Comparison of ENCODE assay signal across 15 cellular contexts in genomic region chr4:186920486-186920885, GRCh38.
DNase-seq lines count a peak whose midpoint lies in the region; ATAC-seq, FAIRE-seq and TF ChIP-seq lines count a peak whose summit lies in the region.
"Had no signal": no experiment of that assay in that cellular context is flagged by ENCODE, and none has a peak within 500 bp of the region (broad histone marks: within the 10 kb centered on the region; RNA-seq: fewer than 3 reads in every experiment).

No MANE protein-coding gene starts in this region.

- 43% methylated on average over 2 of the region's 2 CpGs for WGBS in SK-N-SH (ENCODE audit: low lambda C conversion rate)
- 0% methylated on average over 2 of the region's 2 CpGs for WGBS in mammary epithelial cell (ENCODE audit: low coverage, missing lambda C conversion rate)
- 96% methylated on average over 2 of the region's 2 CpGs for WGBS in HepG2 (ENCODE audit: low lambda C conversion rate)

- peak overlapping the region; percentile 71 for H2AFZ ChIP-seq in SK-N-SH (ENCODE audit: low read depth)
- peak overlapping the region; percentile 12 for H2AFZ ChIP-seq in mammary epithelial cell (ENCODE audit: low read depth, low read length)
- H2AFZ ChIP-seq in HepG2 (ENCODE audit: low read length): no peak overlapping the region

- H3K4me3 ChIP-seq in SK-N-SH (ENCODE audit: low read depth in 2 of 2, low read length in 1 of 2): no peak overlapping the region
- no peak overlapping the region for H3K4me3 ChIP-seq in mammary epithelial cell (replicated peaks in 1 of 3; ENCODE audit: insufficient read depth in 1 of 3, low read depth in 2 of 3, low read length in 3 of 3)
- H3K4me3 ChIP-seq in HepG2 (replicated peaks in 1 of 3; ENCODE audit: insufficient read depth in 1 of 3, low read depth in 2 of 3, low read length in 3 of 3): no peak overlapping the region
- H3K4me3 ChIP-seq: thoracic aorta had no signal

- H3K4me1 ChIP-seq in SK-N-SH (ENCODE audit: control insufficient read depth in 1 of 2, insufficient read depth in 2 of 2, low read depth in 1 of 2, low read length in 1 of 2): no peaks in the 10 kb centered on the region
- peaks cover 17% of the 10 kb centered on the region for H3K4me1 ChIP-seq in mammary epithelial cell (ENCODE audit: insufficient read depth, low read length)
- H3K4me1 ChIP-seq in HepG2 (ENCODE audit: insufficient read depth, low read length): peaks cover 11% of the 10 kb centered on the region

- H3K9ac ChIP-seq in SK-N-SH (no peak overlapping the region), mammary epithelial cell (ENCODE audit: insufficient read depth, low read length) (peak overlapping the region; percentile 76), HepG2 (ENCODE audit: insufficient read depth, low read depth, low read length) (no peak overlapping the region)

- POLR2A ChIA-PET in SK-N-SH (lab: Yijun Ruan, JAX): no interaction called here
- POLR2A ChIA-PET in HepG2 (lab: Yijun Ruan, JAX): no interaction called here

- H3K79me2 ChIP-seq in SK-N-SH (ENCODE audit: insufficient read depth): no peaks in the 10 kb centered on the region
- no peaks in the 10 kb centered on the region for H3K79me2 ChIP-seq in mammary epithelial cell (ENCODE audit: insufficient read depth, low read length)
- H3K79me2 ChIP-seq in HepG2 (ENCODE audit: insufficient read depth, low read length): no peaks in the 10 kb centered on the region

- H4K20me1 ChIP-seq in SK-N-SH (ENCODE audit: insufficient read depth) (no peaks in the 10 kb centered on the region), mammary epithelial cell (ENCODE audit: insufficient read depth, low read length) (no peaks in the 10 kb centered on the region), HepG2 (ENCODE audit: insufficient read depth, low read length) (no peaks in the 10 kb centered on the region)

- H3K27me3 ChIP-seq in SK-N-SH (ENCODE audit: insufficient read depth): no peaks in the 10 kb centered on the region
- no peaks in the 10 kb centered on the region for H3K27me3 ChIP-seq in mammary epithelial cell (ENCODE audit: insufficient read depth, low read length)
- H3K27me3 ChIP-seq in HepG2 (ENCODE audit: control insufficient read depth in 1 of 2, insufficient read depth in 2 of 2, low read length in 2 of 2): no peaks in the 10 kb centered on the region

- TF ChIP-seq POLR2A in HepG2 (IDR thresholded peaks at IDR 0.05; ENCODE audit: insufficient read depth in 1 of 2, low read depth in 2 of 2, low read length in 2 of 2): no peak

- H3K9me3 ChIP-seq in SK-N-SH (no peaks in the 10 kb centered on the region), mammary epithelial cell (replicated peaks; ENCODE audit: insufficient read depth, low read length) (peaks cover 4% of the 10 kb centered on the region), HepG2 (ENCODE audit: low read length) (peaks cover 9% of the 10 kb centered on the region; the same call in 1 of the 2 replicates)
- H3K9me3 ChIP-seq: thoracic aorta had no signal

- TF ChIP-seq EP300 in SK-N-SH (IDR thresholded peaks at IDR 0.05; ENCODE audit: borderline replicate concordance in 1 of 2, low read depth in 1 of 2, low read length in 1 of 2) (0 out of 4 replicates have a peak, but pooled peaks of 1 of the 2 experiments have one; percentile 13), HepG2 (IDR thresholded peaks at IDR 0.05; ENCODE audit: low read depth in 2 of 2, low read length in 2 of 2) (no peak), HepG2 (CRISPR knock-in tag; IDR thresholded peaks at IDR 0.05; ENCODE audit: borderline replicate concordance) (no peak)

- H3K36me3 ChIP-seq in SK-N-SH (replicated peaks in 1 of 2; ENCODE audit: control insufficient read depth in 1 of 2, insufficient read depth in 2 of 2, low read length in 1 of 2): no peaks in the 10 kb centered on the region
- H3K36me3 ChIP-seq in mammary epithelial cell (ENCODE audit: insufficient read depth, low read length): no peaks in the 10 kb centered on the region
- H3K36me3 ChIP-seq in HepG2 (replicated peaks in 1 of 2; ENCODE audit: control insufficient read depth in 1 of 2, insufficient read depth in 2 of 2, low read length in 2 of 2): no peaks in the 10 kb centered on the region
- H3K36me3 ChIP-seq: thoracic aorta had no signal

- in situ Hi-C loops in mammary epithelial cell (cut with MboI; ENCODE audit: low sequenced_read_pairs in 2 of 2) (loop anchor here in 1 of 2 donors (25.0 kb wide), 1 partner anchor 183 kb away; no protein-coding TSS in a partner anchor), HepG2 (cut with HindIII; ENCODE audit: extremely low pct_ligation_motif_present, low pct_unique_long_range_greater_than_20kb) (no loop called here)

- H3K27ac ChIP-seq in SK-N-SH (ENCODE audit: low read depth in 2 of 2, low read length in 1 of 2) (peak overlapping the region; percentile 56 to 63; a peak in 3 of 4 replicates), mammary epithelial cell (ENCODE audit: insufficient read depth, low read depth, low read length) (peak overlapping the region; percentile 99), HepG2 (ENCODE audit: extremely low read length, insufficient read depth, low read length) (no peak overlapping the region)
- H3K27ac ChIP-seq: thoracic aorta, VCaP had no signal

- TF ChIP-seq CTCF in SK-N-SH (IDR thresholded peaks at IDR 0.05) (no peak), mammary epithelial cell (conservative IDR thresholded peaks at IDR 0.05 in 1 of 2, IDR thresholded peaks at IDR 0.05 in 1 of 2; ENCODE audit: extremely low read depth in 1 of 2, insufficient read depth in 1 of 2, low read depth in 1 of 2, low read length in 2 of 2) (no peak), HepG2 (CRISPR knock-in tag; IDR thresholded peaks at IDR 0.05) (no peak)

- H3K9me2 ChIP-seq in SK-N-SH: no peaks in the 10 kb centered on the region

- H3F3A ChIP-seq in SK-N-SH (replicated peaks; ENCODE audit: insufficient read depth): no peaks in the 10 kb centered on the region

- CTCF ChIA-PET in SK-N-SH (lab: Yijun Ruan, JAX): no interaction called here
- CTCF ChIA-PET in mammary epithelial cell (lab: Charles Lee; ENCODE audit: low non-redundant PET): no interaction called here
- CTCF ChIA-PET in HepG2 (lab: Yijun Ruan, JAX; ENCODE audit: low intra/inter-chr PET ratio, low total read pairs): no interaction called here

- no peak for ATAC-seq in SK-N-SH treated with all-trans-retinoic acid at 6 μM for 48 hours
- ATAC-seq in HepG2: no peak
- ATAC-seq in GM19023 (IDR thresholded peaks at IDR 0.05; ENCODE audit: unreplicated experiment): no peak
- ATAC-seq in HG03354 (IDR thresholded peaks at IDR 0.05; ENCODE audit: poor library complexity, severe bottlenecking, unreplicated experiment): no peak

- intact Hi-C loops in mammary epithelial cell (cut with micrococcal nuclease) (loop anchor here (2.0 kb wide), 1 partner anchor 192 kb away; no protein-coding TSS in a partner anchor), HepG2 (cut with micrococcal nuclease; ENCODE audit: unreplicated experiment) (no loop called here)

- FAIRE-seq in HepG2 (lab: Jason Lieb, UNC): no peak
- FAIRE-seq: A204.1 had no signal

- DNase-seq in SK-N-SH: no peak
- peak; percentile 73 for DNase-seq in mammary epithelial cell
- no peak for DNase-seq in HepG2 (ENCODE audit: low spot score)
- no peak for DNase-seq in HuH-7.5 (ENCODE audit: low spot score)
- DNase-seq in stimulated activated CD8-positive, alpha-beta memory T cell treated with anti-CD3 and anti-CD28 coated beads, Interleukin-4, amount 100 ng/mL, for 48 hours: no peak
- DNase-seq: anterior cingulate cortex, DMS153, mesendoderm, NCI-H510A treated with DMSO at 0.1 percent for 48 hours had no signal

- dilution Hi-C loops in mammary epithelial cell (cut with HindIII; ENCODE audit: low sequenced_read_pairs): no loop called here

- TF ChIP-seq RAD21 in SK-N-SH (IDR thresholded peaks at IDR 0.05; ENCODE audit: low read length): no peak
- TF ChIP-seq RAD21 in HepG2 (CRISPR knock-in tag; IDR thresholded peaks at IDR 0.05): no peak

- H3K4me2 ChIP-seq in SK-N-SH (no peak overlapping the region), mammary epithelial cell (ENCODE audit: insufficient read depth, low read depth, low read length) (peak overlapping the region; percentile 67), HepG2 (ENCODE audit: low read depth, low read length) (no peak overlapping the region)

- BruUV-seq in mammary epithelial cell (replicated peaks; lab: Mats Ljungman, UMichigan) (no TSS peak), HepG2 (replicated peaks; lab: Mats Ljungman, UMichigan) (no TSS peak)

TF ChIP-seq in SK-N-SH, 30 proteins besides CTCF, POLR2A, EP300 and RAD21 (continues in another document):
- TF ChIP-seq SMC3 (IDR thresholded peaks at IDR 0.05; ENCODE audit: low read depth, low read length): no peak
- TF ChIP-seq RXRA (IDR thresholded peaks at IDR 0.05; ENCODE audit: borderline replicate concordance, low read depth): 0 out of 2 replicates have a peak, but pooled peaks have one; percentile 7
- no peak for TF ChIP-seq JUND (IDR thresholded peaks at IDR 0.05)
- no peak for TF ChIP-seq TCF12 (IDR thresholded peaks at IDR 0.05)
- no peak for TF ChIP-seq MAX (IDR thresholded peaks at IDR 0.05; ENCODE audit: low read depth)

TF ChIP-seq in SK-N-SH treated with all-trans-retinoic acid at 6 μM for 48 hours, 23 proteins besides CTCF, POLR2A, EP300 and RAD21 (continues in another document):
- no peak for TF ChIP-seq ZNF70 (CRISPR knock-in tag; IDR thresholded peaks at IDR 0.05)
- no peak for TF ChIP-seq TCF4 (CRISPR knock-in tag; IDR thresholded peaks at IDR 0.05; ENCODE audit: borderline replicate concordance)
- no peak for TF ChIP-seq ZFP30 (CRISPR knock-in tag; IDR thresholded peaks at IDR 0.05)
- TF ChIP-seq PPARA (CRISPR knock-in tag; IDR thresholded peaks at IDR 0.05; ENCODE audit: borderline replicate concordance): no peak
- no peak for TF ChIP-seq GLIS3 (CRISPR knock-in tag; IDR thresholded peaks at IDR 0.05)
- no peak for TF ChIP-seq ARNTL (CRISPR knock-in tag; IDR thresholded peaks at IDR 0.05; ENCODE audit: borderline replicate concordance, low read depth)
- no peak for TF ChIP-seq ZC3H10 (CRISPR knock-in tag; IDR thresholded peaks at IDR 0.05)

TF ChIP-seq in HepG2, 621 proteins besides CTCF, POLR2A, EP300 and RAD21:
- TF ChIP-seq ZNF577 (CRISPR knock-in tag; IDR thresholded peaks at IDR 0.05; ENCODE audit: borderline replicate concordance, low read depth): no peak
- no peak for TF ChIP-seq AGO2 (optimal IDR thresholded peaks at IDR 0.05; ENCODE audit: low read depth, low read length)
- TF ChIP-seq ARNTL (CRISPR knock-in tag; IDR thresholded peaks at IDR 0.05): no peak
- no peak for TF ChIP-seq ZNF367 (CRISPR knock-in tag; IDR thresholded peaks at IDR 0.05; ENCODE audit: borderline replicate concordance)
- peak; percentile 98 for TF ChIP-seq TP53 (CRISPR knock-in tag; conservative IDR thresholded peaks at IDR 0.05)
- TF ChIP-seq CREM (IDR thresholded peaks at IDR 0.05): no peak
- no peak for TF ChIP-seq CREM (CRISPR knock-in tag; IDR thresholded peaks at IDR 0.05)

Comparison
In these comparisons a context has a peak if more than half of its experiments do, and no peak if none do; other contexts are left out.
1. Of the 25 proteins assayed by ChIP-seq in both HepG2 and SK-N-SH: peak only in HepG2: none; only in SK-N-SH: RXRA; in both: none; in neither: 23; mixed calls (peak in some experiments, not most) for 1.